13 cellular contexts compared by ENCODE assay signal in genomic region chr6:159887146-159887545, GRCh38. TPM values are rescaled to one million over a fixed set of nuclear protein-coding genes. Genes with fewer than 3 reads are reported as not detected.
DNase-seq lines count a peak whose midpoint lies in the region; ATAC-seq and TF ChIP-seq lines count a peak whose summit lies in the region.
"Had no signal": no experiment of that assay in that cellular context is flagged by ENCODE, and none has a peak within 500 bp of the region (broad histone marks: within the 10 kb centered on the region; RNA-seq: fewer than 3 reads in every experiment).

No MANE protein-coding gene starts in this region.

- H3K4me3 ChIP-seq in cardiac muscle cell, result no peak overlapping the region
- H3K4me3 ChIP-seq: BLaER1 had no signal

- H3K4me1 ChIP-seq in cardiac muscle cell (ENCODE audit: low read depth), result peaks cover 19% of the 10 kb centered on the region
- H3K4me1 ChIP-seq: BLaER1 had no signal

- ATAC-seq in Right ventricle myocardium inferior, result no peak
- peak; percentile 61; the same call in 2 of the 3 replicates for ATAC-seq in SK-N-SH treated with all-trans-retinoic acid at 6 μM for 48 hours
- ATAC-seq in HG03439 (IDR thresholded peaks at IDR 0.05; ENCODE audit: unreplicated experiment), result no peak

- DNase-seq in cardiac muscle cell (ENCODE audit: low read depth in 1 of 2, low spot score in 1 of 2) (no peak), Right ventricle myocardium inferior (ENCODE audit: missing footprints) (no peak), islet precursor cell (peak; percentile 64), NCI-H1092 treated with DMSO at 0.1 percent for 48 hours (lab: John Stamatoyannopoulos, UW) (no peak), NCI-H2227 (lab: John Stamatoyannopoulos, UW; ENCODE audit: unreplicated experiment) (no peak)
- DNase-seq: 8988T; AML-193; CD8-positive, alpha-beta memory T cell; DND-41 had no signal

- intact Hi-C loops in Right ventricle myocardium inferior (cut with DNase I), result no loop called here

- no peaks in the 10 kb centered on the region for H3K9me3 ChIP-seq in cardiac muscle cell (ENCODE audit: low read depth)
- H3K9me3 ChIP-seq: BLaER1, Caco-2 had no signal

- no peak for TF ChIP-seq CTCF in cardiac muscle cell (IDR thresholded peaks at IDR 0.05; ENCODE audit: low read depth, low read length)

- peak overlapping the region; percentile 26 for H3K27ac ChIP-seq in cardiac muscle cell
- H3K27ac ChIP-seq: BLaER1 had no signal

- H3K36me3 ChIP-seq in cardiac muscle cell, result no peaks in the 10 kb centered on the region
- H3K36me3 ChIP-seq: BLaER1 had no signal

- H3K27me3 ChIP-seq in cardiac muscle cell, result no peaks in the 10 kb centered on the region
- H3K27me3 ChIP-seq: BLaER1 had no signal

TF ChIP-seq in SK-N-SH treated with all-trans-retinoic acid at 6 μM for 48 hours, 23 proteins besides CTCF, POLR2A, EP300 and RAD21:
- TF ChIP-seq PPARA (CRISPR knock-in tag; IDR thresholded peaks at IDR 0.05; ENCODE audit: borderline replicate concordance), result no peak
- TF ChIP-seq TCF4 (CRISPR knock-in tag; IDR thresholded peaks at IDR 0.05; ENCODE audit: borderline replicate concordance), result no peak
- TF ChIP-seq BACH2 (CRISPR knock-in tag; IDR thresholded peaks at IDR 0.05; ENCODE audit: borderline replicate concordance), result no peak
- TF ChIP-seq SNAI2 (CRISPR knock-in tag; IDR thresholded peaks at IDR 0.05), result no peak
- no peak for TF ChIP-seq ZNF8 (CRISPR knock-in tag; IDR thresholded peaks at IDR 0.05)
- no peak for TF ChIP-seq ARNTL (CRISPR knock-in tag; IDR thresholded peaks at IDR 0.05; ENCODE audit: borderline replicate concordance, low read depth)
- no peak for TF ChIP-seq GLIS3 (CRISPR knock-in tag; IDR thresholded peaks at IDR 0.05)
- TF ChIP-seq ISL1 (CRISPR knock-in tag; IDR thresholded peaks at IDR 0.05), result no peak
- TF ChIP-seq ZNF565 (CRISPR knock-in tag; conservative IDR thresholded peaks at IDR 0.05; ENCODE audit: low read depth), result no peak
- TF ChIP-seq TSHZ2 (CRISPR knock-in tag; IDR thresholded peaks at IDR 0.05), result no peak
- TF ChIP-seq RARB (CRISPR knock-in tag; IDR thresholded peaks at IDR 0.05), result no peak
- TF ChIP-seq TOX (CRISPR knock-in tag; IDR thresholded peaks at IDR 0.05; ENCODE audit: borderline replicate concordance), result no peak
- TF ChIP-seq ZC3H10 (CRISPR knock-in tag; IDR thresholded peaks at IDR 0.05), result no peak
- TF ChIP-seq CSRNP3 (CRISPR knock-in tag; IDR thresholded peaks at IDR 0.05), result no peak
- TF ChIP-seq, protein P1, sequence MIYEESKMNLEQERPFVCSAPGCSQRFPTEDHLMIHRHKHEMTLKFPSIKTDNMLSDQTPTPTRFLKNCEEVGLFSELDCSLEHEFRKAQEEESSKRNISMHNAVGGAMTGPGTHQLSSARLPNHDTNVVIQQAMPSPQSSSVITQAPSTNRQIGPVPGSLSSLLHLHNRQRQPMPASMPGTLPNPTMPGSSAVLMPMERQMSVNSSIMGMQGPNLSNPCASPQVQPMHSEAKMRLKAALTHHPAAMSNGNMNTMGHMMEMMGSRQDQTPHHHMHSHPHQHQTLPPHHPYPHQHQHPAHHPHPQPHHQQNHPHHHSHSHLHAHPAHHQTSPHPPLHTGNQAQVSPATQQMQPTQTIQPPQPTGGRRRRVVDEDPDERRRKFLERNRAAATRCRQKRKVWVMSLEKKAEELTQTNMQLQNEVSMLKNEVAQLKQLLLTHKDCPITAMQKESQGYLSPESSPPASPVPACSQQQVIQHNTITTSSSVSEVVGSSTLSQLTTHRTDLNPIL (CRISPR knock-in tag; IDR thresholded peaks at IDR 0.05; ENCODE audit: low read depth), result no peak
- TF ChIP-seq ZFP3 (CRISPR knock-in tag; IDR thresholded peaks at IDR 0.05), result no peak
- TF ChIP-seq CSDC2 (CRISPR knock-in tag; IDR thresholded peaks at IDR 0.05), result no peak
- TF ChIP-seq, protein P2, sequence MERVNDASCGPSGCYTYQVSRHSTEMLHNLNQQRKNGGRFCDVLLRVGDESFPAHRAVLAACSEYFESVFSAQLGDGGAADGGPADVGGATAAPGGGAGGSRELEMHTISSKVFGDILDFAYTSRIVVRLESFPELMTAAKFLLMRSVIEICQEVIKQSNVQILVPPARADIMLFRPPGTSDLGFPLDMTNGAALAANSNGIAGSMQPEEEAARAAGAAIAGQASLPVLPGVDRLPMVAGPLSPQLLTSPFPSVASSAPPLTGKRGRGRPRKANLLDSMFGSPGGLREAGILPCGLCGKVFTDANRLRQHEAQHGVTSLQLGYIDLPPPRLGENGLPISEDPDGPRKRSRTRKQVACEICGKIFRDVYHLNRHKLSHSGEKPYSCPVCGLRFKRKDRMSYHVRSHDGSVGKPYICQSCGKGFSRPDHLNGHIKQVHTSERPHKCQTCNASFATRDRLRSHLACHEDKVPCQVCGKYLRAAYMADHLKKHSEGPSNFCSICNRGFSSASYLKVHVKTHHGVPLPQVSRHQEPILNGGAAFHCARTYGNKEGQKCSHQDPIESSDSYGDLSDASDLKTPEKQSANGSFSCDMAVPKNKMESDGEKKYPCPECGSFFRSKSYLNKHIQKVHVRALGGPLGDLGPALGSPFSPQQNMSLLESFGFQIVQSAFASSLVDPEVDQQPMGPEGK (CRISPR knock-in tag; IDR thresholded peaks at IDR 0.05; ENCODE audit: borderline replicate concordance), result no peak
- TF ChIP-seq OSR1 (CRISPR knock-in tag; IDR thresholded peaks at IDR 0.05), result no peak
- no peak for TF ChIP-seq ZNF70 (CRISPR knock-in tag; IDR thresholded peaks at IDR 0.05)

RNA-seq across cellular contexts. Expression of gene MAS1, which starts 3.6 kb away (rescaled TPM):
- total RNA-seq in cardiac muscle cell (not detected in 2 replicates), Right ventricle myocardium inferior (not detected)
- polyA plus RNA-seq in cardiac muscle cell, result not detected in 2 replicates
- total RNA-seq: Caco-2; CD8-positive, alpha-beta memory T cell had no signal
- polyA plus RNA-seq: CD8-positive, alpha-beta memory T cell had no signal
